ENCODE assay signal across 9 cellular contexts in the genomic region with DNA sequence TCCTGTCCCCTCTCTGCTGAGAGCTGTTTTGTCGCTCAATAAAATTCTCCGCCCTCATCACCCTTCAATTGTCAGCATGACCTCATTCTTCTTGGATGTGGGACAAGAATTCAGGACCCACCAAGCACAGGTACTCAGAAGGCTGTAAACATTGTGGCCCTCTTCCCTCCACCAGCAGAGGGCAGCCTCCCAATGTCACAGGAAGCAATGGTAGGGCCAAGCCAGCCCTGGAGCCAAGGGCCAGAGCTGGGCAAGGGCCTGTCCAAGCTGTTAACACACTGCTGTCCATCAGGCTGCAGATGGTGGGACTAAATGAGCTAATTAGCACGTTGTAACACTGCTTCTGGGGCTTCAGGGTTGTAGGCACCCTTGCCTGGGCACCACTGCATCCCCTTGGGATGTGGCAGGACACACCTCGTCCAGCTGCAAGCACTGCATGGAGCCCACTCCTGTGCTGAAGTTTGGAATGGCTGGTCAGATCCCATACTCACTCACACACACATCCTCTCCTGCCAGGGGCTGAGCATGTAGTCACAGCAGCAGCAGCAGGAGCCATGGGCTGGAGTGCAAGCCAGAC.
A peak's percentile ranks its signal among the peaks of the same experiment; 100 is the strongest.
DNase-seq lines count a peak whose midpoint lies in the region; ATAC-seq and TF ChIP-seq lines count a peak whose summit lies in the region.
"Had no signal": no experiment of that assay in that cellular context is flagged by ENCODE, and none has a peak within 500 bp of the region (broad histone marks: within the 10 kb centered on the region; RNA-seq: fewer than 3 reads in every experiment).

No MANE protein-coding gene starts in this region.

- peak overlapping the region; percentile 9 for H3K4ac ChIP-seq in IMR-90 (ENCODE audit: low read depth, low read length)
- H3K4ac ChIP-seq in mesendoderm (ENCODE audit: low read depth, low read length) = no peak overlapping the region

- H3K79me1 ChIP-seq in IMR-90 (ENCODE audit: low read depth in 1 of 2, low read length in 2 of 2) = no peaks in the 10 kb centered on the region
- no peaks in the 10 kb centered on the region for H3K79me1 ChIP-seq in mesendoderm (ENCODE audit: low read length)

- H4K5ac ChIP-seq in IMR-90 (ENCODE audit: low read depth, low read length) = no peak overlapping the region
- no peak overlapping the region for H4K5ac ChIP-seq in mesendoderm (ENCODE audit: low read length)

- H3K9me3 ChIP-seq in IMR-90 (ENCODE audit: control insufficient read depth, insufficient read depth, low read length) = no peaks in the 10 kb centered on the region

- H3K4me2 ChIP-seq in IMR-90 (ENCODE audit: low read depth, low read length) = no peak overlapping the region
- H3K4me2 ChIP-seq in mesendoderm (ENCODE audit: low read length) = no peak overlapping the region

- H3K36me3 ChIP-seq in IMR-90 (ENCODE audit: control insufficient read depth, insufficient read depth, low read length) = no peaks in the 10 kb centered on the region
- H3K36me3 ChIP-seq in mesendoderm (ENCODE audit: control insufficient read depth, insufficient read depth, low read length) = no peaks in the 10 kb centered on the region

- H3K4me3 ChIP-seq in IMR-90 (ENCODE audit: insufficient read depth, low read depth, low read length) (no peak overlapping the region), astrocyte of the cerebellum (ENCODE audit: low read depth, low read length) (no peak overlapping the region), mesendoderm (ENCODE audit: low read length) (no peak overlapping the region)

- H3K56ac ChIP-seq in IMR-90 (ENCODE audit: extremely low read depth, insufficient read depth, low read length) = peak overlapping the region; percentile 19; the same call in 1 of the 2 replicates
- no peak overlapping the region for H3K56ac ChIP-seq in mesendoderm (ENCODE audit: low read length)

- H2BK20ac ChIP-seq in IMR-90 (ENCODE audit: low read depth, low read length) = peak overlapping the region; percentile 29; the same call in 1 of the 2 replicates

- DNase-seq in GM10266 (ENCODE audit: extremely low spot score) = no peak
- no peak for DNase-seq in IMR-90
- no peak for DNase-seq in astrocyte of the cerebellum (ENCODE audit: low read depth)
- peak; percentile 47 for DNase-seq in mesendoderm
- no peak for DNase-seq in caudate nucleus (lab: John Stamatoyannopoulos, UW)
- DNase-seq in RKO (ENCODE audit: low spot score) = no peak
- no peak for DNase-seq in activated effector memory CD4-positive, alpha-beta T cell treated with anti-CD3 and anti-CD28 coated beads, Interleukin-2, amount 50 U/mL, for 16 hours
- DNase-seq: activated gamma-delta T cell treated with Interleukin-2 at 50 U/mL for 16 hours had no signal

- CTCF ChIA-PET in IMR-90 (lab: Yijun Ruan, JAX) = interaction anchor here (0.5 kb wide), 1 partner anchor 234 kb away, joined by 3 read pairs; no protein-coding TSS in a partner anchor

- H2BK15ac ChIP-seq in IMR-90 (ENCODE audit: low read depth, low read length) = peak overlapping the region; percentile 70; the same call in 2 of the 3 replicates
- H2BK15ac ChIP-seq in mesendoderm (replicated peaks; ENCODE audit: low read depth) = no peak overlapping the region

- in situ Hi-C loops in IMR-90 (cut with MboI; ENCODE audit: low sequenced_read_pairs) (no loop called here), astrocyte of the cerebellum (cut with HindIII; ENCODE audit: low sequenced_read_pairs) (no loop called here)

- H2AK9ac ChIP-seq in IMR-90 (replicated peaks; ENCODE audit: low read depth, low read length, poor library complexity) = peak overlapping the region; percentile 44

- H4K20me1 ChIP-seq in IMR-90 (ENCODE audit: insufficient read depth, low read length) = no peaks in the 10 kb centered on the region

- TF ChIP-seq RAD21 in IMR-90 (IDR thresholded peaks at IDR 0.05; ENCODE audit: low read length) = no peak

- no peaks in the 10 kb centered on the region for H3K27me3 ChIP-seq in IMR-90 (ENCODE audit: control insufficient read depth, insufficient read depth, low read length)
- no peaks in the 10 kb centered on the region for H3K27me3 ChIP-seq in mesendoderm (ENCODE audit: insufficient read depth, low read length, poor library complexity)

- WGBS in IMR-90 (ENCODE audit: extremely low coverage in 2 of 2, insufficient read length in 1 of 2), 2 experiments = 69% methylated on average over 2 of the region's 4 CpGs; no CpG with 5 or more reads in 1 of the 2 experiments
- WGBS in mesendoderm (ENCODE audit: extremely low coverage, insufficient coverage, low lambda C conversion rate) = no CpG with 5 or more reads among the region's 4 CpGs

- H3K23ac ChIP-seq in IMR-90 (ENCODE audit: low read depth, low read length) (no peak overlapping the region), mesendoderm (ENCODE audit: low read length) (no peak overlapping the region)

- peak overlapping the region; percentile 86 for H2AK5ac ChIP-seq in IMR-90 (ENCODE audit: low read depth, low read length)
- no peak overlapping the region for H2AK5ac ChIP-seq in mesendoderm (ENCODE audit: low read length)

- H3K9me1 ChIP-seq in IMR-90 (ENCODE audit: insufficient read depth, low read length) = peaks cover 5% of the 10 kb centered on the region; the same call in 1 of the 2 replicates

- 0 out of 2 replicates have a peak overlapping the region, but pooled peaks have one; percentile 3 for H3K14ac ChIP-seq in IMR-90 (replicated peaks; ENCODE audit: low read depth, low read length)

- peaks cover 5% of the 10 kb centered on the region; the same call in 1 of the 2 replicates for H3K4me1 ChIP-seq in IMR-90 (ENCODE audit: control insufficient read depth, insufficient read depth, low read length)
- H3K4me1 ChIP-seq in mesendoderm (ENCODE audit: control insufficient read depth, low read depth, low read length) = peaks cover 2% of the 10 kb centered on the region

- peak overlapping the region; percentile 23 to 61; a peak in 1 of 4 replicates for H4K8ac ChIP-seq in IMR-90 (ENCODE audit: low read depth in 2 of 2, low read length in 2 of 2)
- H4K8ac ChIP-seq in mesendoderm (ENCODE audit: low read depth, low read length) = no peak overlapping the region

- BruUV-seq in IMR-90 (replicated peaks; lab: Mats Ljungman, UMichigan) = no TSS peak

- intact Hi-C loops in IMR-90 (cut with micrococcal nuclease) = no loop called here

- H2BK120ac ChIP-seq in IMR-90 (ENCODE audit: low read depth, low read length) = peak overlapping the region; percentile 60; the same call in 1 of the 2 replicates
- no peak overlapping the region for H2BK120ac ChIP-seq in mesendoderm (ENCODE audit: low read depth, low read length)

- dilution Hi-C loops in IMR-90 (cut with HindIII; ENCODE audit: low sequenced_read_pairs, unreplicated experiment) = no loop called here

- TF ChIP-seq POLR2A in IMR-90 (IDR thresholded peaks at IDR 0.05; ENCODE audit: low read depth, low read length) = no peak

- POLR2A ChIA-PET in IMR-90 (lab: Charles Lee; ENCODE audit: unreplicated experiment) = no interaction called here

- no peaks in the 10 kb centered on the region for H3K79me2 ChIP-seq in mesendoderm (ENCODE audit: control insufficient read depth, insufficient read depth, low read length)

- no peak overlapping the region for H4K91ac ChIP-seq in IMR-90 (ENCODE audit: insufficient read depth, low read depth, low read length)

- H3K18ac ChIP-seq in IMR-90 (ENCODE audit: low read depth, low read length) = no peak overlapping the region
- no peak overlapping the region for H3K18ac ChIP-seq in mesendoderm (ENCODE audit: low read length)

- H3K27ac ChIP-seq in IMR-90 (ENCODE audit: insufficient read depth, low read length) (no peak overlapping the region), mesendoderm (ENCODE audit: low read depth, low read length) (no peak overlapping the region), caudate nucleus (ENCODE audit: low read depth, low read length) (no peak overlapping the region)

- H2AFZ ChIP-seq in IMR-90 (replicated peaks; ENCODE audit: low read length, poor library complexity) = no peak overlapping the region

- TF ChIP-seq CTCF in GM10266 (IDR thresholded peaks at IDR 0.05; ENCODE audit: control insufficient read depth, insufficient read depth, low read depth, missing control alignments) = peak; percentile 33
- TF ChIP-seq CTCF in IMR-90 (conservative IDR thresholded peaks at IDR 0.05; ENCODE audit: low read depth, low read length) = 0 out of 2 replicates have a peak, but pooled peaks have one; percentile 15
- peak; percentile 6 for TF ChIP-seq CTCF in astrocyte of the cerebellum (IDR thresholded peaks at IDR 0.05; ENCODE audit: low read depth, low read length, missing control alignments)

- ATAC-seq in IMR-90 (ENCODE audit: low read depth) = no peak
- ATAC-seq: sciatic nerve had no signal

- H2BK5ac ChIP-seq in IMR-90 (ENCODE audit: low read depth, low read length, poor library complexity, severe bottlenecking) (peak overlapping the region; percentile 59), mesendoderm (ENCODE audit: low read length) (no peak overlapping the region)

- H3K9ac ChIP-seq in IMR-90 (ENCODE audit: low read depth, low read length) = no peak overlapping the region
- no peak overlapping the region for H3K9ac ChIP-seq in mesendoderm (ENCODE audit: low read length)

TF ChIP-seq in IMR-90, 13 proteins besides CTCF, POLR2A, EP300 and RAD21:
- TF ChIP-seq, protein P1, sequence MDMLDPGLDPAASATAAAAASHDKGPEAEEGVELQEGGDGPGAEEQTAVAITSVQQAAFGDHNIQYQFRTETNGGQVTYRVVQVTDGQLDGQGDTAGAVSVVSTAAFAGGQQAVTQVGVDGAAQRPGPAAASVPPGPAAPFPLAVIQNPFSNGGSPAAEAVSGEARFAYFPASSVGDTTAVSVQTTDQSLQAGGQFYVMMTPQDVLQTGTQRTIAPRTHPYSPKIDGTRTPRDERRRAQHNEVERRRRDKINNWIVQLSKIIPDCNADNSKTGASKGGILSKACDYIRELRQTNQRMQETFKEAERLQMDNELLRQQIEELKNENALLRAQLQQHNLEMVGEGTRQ (IDR thresholded peaks at IDR 0.05; ENCODE audit: low read depth, low read length) = no peak
- TF ChIP-seq, protein P2, sequence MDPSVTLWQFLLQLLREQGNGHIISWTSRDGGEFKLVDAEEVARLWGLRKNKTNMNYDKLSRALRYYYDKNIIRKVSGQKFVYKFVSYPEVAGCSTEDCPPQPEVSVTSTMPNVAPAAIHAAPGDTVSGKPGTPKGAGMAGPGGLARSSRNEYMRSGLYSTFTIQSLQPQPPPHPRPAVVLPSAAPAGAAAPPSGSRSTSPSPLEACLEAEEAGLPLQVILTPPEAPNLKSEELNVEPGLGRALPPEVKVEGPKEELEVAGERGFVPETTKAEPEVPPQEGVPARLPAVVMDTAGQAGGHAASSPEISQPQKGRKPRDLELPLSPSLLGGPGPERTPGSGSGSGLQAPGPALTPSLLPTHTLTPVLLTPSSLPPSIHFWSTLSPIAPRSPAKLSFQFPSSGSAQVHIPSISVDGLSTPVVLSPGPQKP (IDR thresholded peaks at IDR 0.05; ENCODE audit: borderline replicate concordance, low read depth, low read length) = no peak
- TF ChIP-seq RCOR1 (IDR thresholded peaks at IDR 0.05; ENCODE audit: insufficient replicate concordance, low read length) (no peak), BHLHE40 (IDR thresholded peaks at IDR 0.05; ENCODE audit: low read depth, low read length) (no peak), MXI1 (IDR thresholded peaks at IDR 0.05; ENCODE audit: borderline replicate concordance, low read depth, low read length) (no peak), CEBPB (IDR thresholded peaks at IDR 0.05; ENCODE audit: low read depth, low read length) (no peak), RFX5 (IDR thresholded peaks at IDR 0.05; ENCODE audit: low read depth, low read length) (no peak)
